ENCODE assay signal across 1 cellular context in genomic region chr10:21496285-21497176, GRCh38.
TF ChIP-seq lines count a peak whose summit lies in the region.

No MANE protein-coding gene starts in this region.

TF ChIP-seq in HepG2, 621 proteins besides CTCF, POLR2A, EP300 and RAD21 (continued from another document and continues in another):
- TF ChIP-seq STAT5B (CRISPR knock-in tag; IDR thresholded peaks at IDR 0.05) (no peak; the same call in 1 of the 2 replicates), ZNF281 (CRISPR knock-in tag; IDR thresholded peaks at IDR 0.05; ENCODE audit: borderline replicate concordance) (0 out of 2 replicates have a peak, but pooled peaks have one; percentile 53), ZFP36L1 (CRISPR knock-in tag; IDR thresholded peaks at IDR 0.05) (no peak), ZNF713 (CRISPR knock-in tag; IDR thresholded peaks at IDR 0.05) (no peak), CBX1 (IDR thresholded peaks at IDR 0.05; ENCODE audit: low read depth) (peak; percentile 34), ATF7-NPFF (CRISPR knock-in tag; IDR thresholded peaks at IDR 0.05; ENCODE audit: low read depth) (no peak; the same call in none of the 2 replicates), ZNF879 (CRISPR knock-in tag; IDR thresholded peaks at IDR 0.05) (no peak; the same call in none of the 2 replicates), ZNF883 (CRISPR knock-in tag; IDR thresholded peaks at IDR 0.05; ENCODE audit: not compliant biosample characterization) (peak; percentile 95), RFX1 (IDR thresholded peaks at IDR 0.05) (no peak), ZNF597 (CRISPR knock-in tag; IDR thresholded peaks at IDR 0.05) (0 out of 2 replicates have a peak, but pooled peaks have one; percentile 13), ZSCAN30 (CRISPR knock-in tag; IDR thresholded peaks at IDR 0.05) (peak; percentile 50; the same call in 1 of the 2 replicates), PCBP2 (optimal IDR thresholded peaks at IDR 0.05; ENCODE audit: low read depth, low read length, poor library complexity, severe bottlenecking) (no peak), ZNF614 (CRISPR knock-in tag; IDR thresholded peaks at IDR 0.05; ENCODE audit: borderline replicate concordance) (peak; percentile 37; the same call in 1 of the 2 replicates), SOX5 (CRISPR knock-in tag; IDR thresholded peaks at IDR 0.05; ENCODE audit: borderline replicate concordance) (no peak), ZUFSP (CRISPR knock-in tag; IDR thresholded peaks at IDR 0.05; ENCODE audit: borderline replicate concordance) (no peak), ZSCAN9 (CRISPR knock-in tag; IDR thresholded peaks at IDR 0.05; ENCODE audit: borderline replicate concordance) (0 out of 2 replicates have a peak, but pooled peaks have one; percentile 24), ZNF331 (CRISPR knock-in tag; IDR thresholded peaks at IDR 0.05) (no peak; the same call in 1 of the 2 replicates), ZNF264 (CRISPR knock-in tag; IDR thresholded peaks at IDR 0.05) (no peak; the same call in 1 of the 2 replicates), SRSF9 (IDR thresholded peaks at IDR 0.05; ENCODE audit: borderline replicate concordance, insufficient read depth, low read depth, low read length, poor library complexity, severe bottlenecking) (no peak), ZFX (CRISPR knock-in tag; IDR thresholded peaks at IDR 0.05; ENCODE audit: low read depth) (peak; percentile 89), ATRX (CRISPR knock-in tag; IDR thresholded peaks at IDR 0.05; ENCODE audit: borderline replicate concordance) (no peak), SP1 (IDR thresholded peaks at IDR 0.05) (no peak), SP1 (CRISPR knock-in tag; IDR thresholded peaks at IDR 0.05) (no peak), ZNF512B (CRISPR knock-in tag; IDR thresholded peaks at IDR 0.05; ENCODE audit: borderline replicate concordance) (peak; percentile 92), HOXA7 (CRISPR knock-in tag; IDR thresholded peaks at IDR 0.05) (no peak; the same call in 1 of the 2 replicates), HMGA1 (CRISPR knock-in tag; conservative IDR thresholded peaks at IDR 0.05) (no peak), NCOA1 (CRISPR knock-in tag; IDR thresholded peaks at IDR 0.05) (no peak; the same call in 1 of the 2 replicates), ZNF780A (CRISPR knock-in tag; IDR thresholded peaks at IDR 0.05) (no peak; the same call in 1 of the 2 replicates), ZNF432 (CRISPR knock-in tag; IDR thresholded peaks at IDR 0.05; ENCODE audit: borderline replicate concordance) (no peak), NR2F1 (CRISPR knock-in tag; IDR thresholded peaks at IDR 0.05) (no peak; a peak in 1 of 4 replicates), SMARCE1 (IDR thresholded peaks at IDR 0.05; ENCODE audit: borderline replicate concordance) (no peak), ZNF362 (CRISPR knock-in tag; IDR thresholded peaks at IDR 0.05; ENCODE audit: borderline replicate concordance) (peak; percentile 55), GABPB1 (CRISPR knock-in tag; IDR thresholded peaks at IDR 0.05) (no peak), KDM2A (CRISPR knock-in tag; IDR thresholded peaks at IDR 0.05; ENCODE audit: borderline replicate concordance, low read depth) (peak; percentile 70; the same call in 1 of the 2 replicates), CREM (IDR thresholded peaks at IDR 0.05) (no peak; the same call in 1 of the 2 replicates), CREM (CRISPR knock-in tag; IDR thresholded peaks at IDR 0.05) (no peak), MLXIP (CRISPR knock-in tag; IDR thresholded peaks at IDR 0.05; ENCODE audit: borderline replicate concordance) (no peak), ZBTB26 (CRISPR knock-in tag; IDR thresholded peaks at IDR 0.05; ENCODE audit: borderline replicate concordance) (no peak; the same call in 1 of the 2 replicates), ZNF589 (CRISPR knock-in tag; conservative IDR thresholded peaks at IDR 0.05) (no peak; the same call in 1 of the 2 replicates), FOXP1 (IDR thresholded peaks at IDR 0.05) (no peak), FOXP1 (CRISPR knock-in tag; IDR thresholded peaks at IDR 0.05) (no peak), ZNF367 (CRISPR knock-in tag; IDR thresholded peaks at IDR 0.05; ENCODE audit: borderline replicate concordance) (no peak; the same call in 1 of the 2 replicates), ZNF510 (CRISPR knock-in tag; IDR thresholded peaks at IDR 0.05; ENCODE audit: low read depth) (no peak), MEF2D (CRISPR knock-in tag; IDR thresholded peaks at IDR 0.05) (peak; percentile 72; the same call in 1 of the 2 replicates), JUN (CRISPR knock-in tag; IDR thresholded peaks at IDR 0.05) (no peak; the same call in 1 of the 2 replicates), ZNF564 (CRISPR knock-in tag; IDR thresholded peaks at IDR 0.05) (peak; percentile 40; the same call in 1 of the 2 replicates), FOXO1 (CRISPR knock-in tag; IDR thresholded peaks at IDR 0.05) (no peak), ZNF235 (CRISPR knock-in tag; IDR thresholded peaks at IDR 0.05; ENCODE audit: borderline replicate concordance) (peak; percentile 82; the same call in 1 of the 2 replicates), ZNF605 (CRISPR knock-in tag; IDR thresholded peaks at IDR 0.05) (peak; percentile 99), ZSCAN31 (CRISPR knock-in tag; IDR thresholded peaks at IDR 0.05; ENCODE audit: low read depth) (no peak), ZNF20 (CRISPR knock-in tag; IDR thresholded peaks at IDR 0.05) (no peak; the same call in 1 of the 2 replicates), THAP11 (CRISPR knock-in tag; IDR thresholded peaks at IDR 0.05) (no peak), RNF219 (CRISPR knock-in tag; IDR thresholded peaks at IDR 0.05) (no peak)
